In genomic region chr17:48579738-48580543, GRCh38 we compare ENCODE assay signal across 1 cellular context.
TF ChIP-seq lines count a peak whose summit lies in the region.

No MANE protein-coding gene starts in this region.

TF ChIP-seq in GM23338, 12 proteins besides CTCF, POLR2A, EP300 and RAD21 (continued from another document):
- no peak for TF ChIP-seq REST (IDR thresholded peaks at IDR 0.05; ENCODE audit: unreplicated experiment)
